19 cellular contexts compared by ENCODE assay signal in the genomic region with DNA sequence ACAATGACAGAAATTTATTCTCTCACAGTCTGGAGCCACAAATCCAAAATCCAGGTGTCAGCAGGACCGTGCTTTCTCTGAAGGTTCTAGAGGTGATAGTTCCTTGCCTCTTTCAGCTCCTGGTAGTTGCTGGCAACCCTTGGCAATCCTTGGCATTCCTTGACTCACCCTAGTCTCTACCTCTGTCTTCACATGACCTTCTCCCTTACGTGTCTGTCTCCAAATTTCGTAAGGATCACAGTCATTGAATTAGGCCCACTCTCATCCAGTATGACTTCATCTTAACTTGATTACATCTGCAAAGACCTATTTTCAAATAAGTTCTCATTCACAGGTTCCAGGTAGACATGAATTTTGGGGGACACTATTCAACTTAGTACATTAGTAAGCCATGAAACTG.
"Had no signal": no experiment of that assay in that cellular context is flagged by ENCODE, and none has a peak within 500 bp of the region (broad histone marks: within the 10 kb centered on the region; RNA-seq: fewer than 3 reads in every experiment).

No MANE protein-coding gene starts in this region.

- H3K9me3 ChIP-seq: ascending aorta, colonic mucosa, mucosa of descending colon, prostate gland, suprapubic skin, upper lobe of right lung had no signal

- H3K4me3 Mint-ChIP-seq: activated CD4-positive, alpha-beta memory T cell treated with anti-CD3 and anti-CD28 coated beads for 36 hours; activated naive CD8-positive, alpha-beta T cell treated with anti-CD3 and anti-CD28 coated beads, Interleukin-2, amount 10 ng/mL, durations not matched to agents 7 days and 5 days had no signal

- H3K9me3 Mint-ChIP-seq: activated CD4-positive, alpha-beta memory T cell treated with anti-CD3 and anti-CD28 coated beads for 36 hours had no signal

- DNase-seq: activated CD4-positive, alpha-beta memory T cell treated with anti-CD3 and anti-CD28 coated beads for 36 hours; activated gamma-delta T cell treated with Interleukin-2 at 50 U/mL for 16 hours; activated naive CD8-positive, alpha-beta T cell treated with anti-CD3 and anti-CD28 coated beads, Interleukin-2, amount 10 ng/mL, durations not matched to agents 7 days and 5 days; activated T-cell treated with anti-CD3 and anti-CD28 coated beads, Interleukin-2, amount 50 U/mL, for 72 hours; caudate nucleus; colonic mucosa; effector memory CD4-positive, alpha-beta T cell; glutamatergic neuron; left cardiac atrium; mucosa of descending colon; naive thymus-derived CD8-positive, alpha-beta T cell; stimulated activated CD4-positive, alpha-beta T cell treated with anti-CD3 and anti-CD28 coated beads, Interleukin-12 subunit alpha, Interleukin-12 subunit beta, amount 100 ng/mL, for 4 hours; stimulated activated CD4-positive, alpha-beta T cell treated with anti-CD3 and anti-CD28 coated beads, Interleukin-2, amount 100 ng/mL, for 48 hours; stimulated activated naive CD4-positive, alpha-beta T cell treated with Interleukin-2 at 50 U/mL for 16 hours; upper lobe of right lung had no signal

- H3K36me3 Mint-ChIP-seq: activated CD4-positive, alpha-beta memory T cell treated with anti-CD3 and anti-CD28 coated beads for 36 hours; naive thymus-derived CD8-positive, alpha-beta T cell had no signal

- H3K27ac ChIP-seq: colonic mucosa, prostate gland, upper lobe of right lung had no signal

- H3K27me3 ChIP-seq: ascending aorta, colonic mucosa, suprapubic skin, upper lobe of right lung had no signal

- H3K4me1 ChIP-seq: prostate gland, upper lobe of right lung had no signal

- H3K4me3 ChIP-seq: ascending aorta, colonic mucosa, lung, mucosa of descending colon, prostate gland, suprapubic skin, upper lobe of right lung had no signal

- H3K27me3 Mint-ChIP-seq: activated CD4-positive, alpha-beta memory T cell treated with anti-CD3 and anti-CD28 coated beads for 36 hours had no signal

- ATAC-seq: activated T-cell treated with anti-CD3 and anti-CD28 coated beads, Interleukin-2, amount 50 U/mL, for 72 hours; left cardiac atrium; mucosa of descending colon; naive thymus-derived CD8-positive, alpha-beta T cell had no signal

- H3K36me3 ChIP-seq: ascending aorta, colonic mucosa, prostate gland, suprapubic skin, upper lobe of right lung had no signal
